ENCODE assay signal across 12 cellular contexts in genomic region chr12:92396647-92397258, GRCh38.
DNase-seq lines count a peak whose midpoint lies in the region; ATAC-seq and TF ChIP-seq lines count a peak whose summit lies in the region.
"Had no signal": no experiment of that assay in that cellular context is flagged by ENCODE, and none has a peak within 500 bp of the region (broad histone marks: within the 10 kb centered on the region; RNA-seq: fewer than 3 reads in every experiment).

No MANE protein-coding gene starts in this region.

- H4K20me1 ChIP-seq in mammary epithelial cell (ENCODE audit: insufficient read depth, low read length): no peaks in the 10 kb centered on the region

- H3K4me1 Mint-ChIP-seq in CD4-positive, CD25-positive, alpha-beta regulatory T cell: peaks cover 60 to 91% (median 69%) of the 10 kb centered on the region in 4 donors
- peaks cover 56 to 100% (median 93%) of the 10 kb centered on the region in 7 donors for H3K4me1 Mint-ChIP-seq in naive thymus-derived CD4-positive, alpha-beta T cell

- H3K4me2 ChIP-seq in mammary epithelial cell (ENCODE audit: insufficient read depth, low read depth, low read length): peak overlapping the region; percentile 28

- H3K27me3 Mint-ChIP-seq in CD4-positive, CD25-positive, alpha-beta regulatory T cell: no peaks in the 10 kb centered on the region
- H3K27me3 Mint-ChIP-seq in naive thymus-derived CD4-positive, alpha-beta T cell: no peaks in the 10 kb centered on the region

- DNase-seq in CD4-positive, CD25-positive, alpha-beta regulatory T cell: no peak
- DNase-seq in HT1080 (ENCODE audit: low read depth): peak; percentile 81
- peak; percentile 93 for DNase-seq in mammary epithelial cell
- no peak for DNase-seq in naive thymus-derived CD4-positive, alpha-beta T cell
- no peak for DNase-seq in NCI-H2171 (lab: John Stamatoyannopoulos, UW)
- no peak for DNase-seq in putamen (ENCODE audit: low spot score)
- no peak for DNase-seq in colonic mucosa
- DNase-seq: left colon, NCI-H2227 treated with DMSO at 0.1 percent for 48 hours had no signal

- BruUV-seq in mammary epithelial cell (replicated peaks; lab: Mats Ljungman, UMichigan): no TSS peak

- no peak for ATAC-seq in CD4-positive, CD25-positive, alpha-beta regulatory T cell (ENCODE audit: low read depth in 2 of 2)
- no peak for ATAC-seq in naive thymus-derived CD4-positive, alpha-beta T cell
- no peak for ATAC-seq in GM18870 (IDR thresholded peaks at IDR 0.05; ENCODE audit: unreplicated experiment)
- ATAC-seq: left colon had no signal

- H3K27ac ChIP-seq in CD4-positive, CD25-positive, alpha-beta regulatory T cell (ENCODE audit: insufficient read depth, low read length, poor library complexity, severe bottlenecking): peak overlapping the region; percentile 88
- H3K27ac ChIP-seq in mammary epithelial cell (ENCODE audit: insufficient read depth, low read depth, low read length) (peak overlapping the region; percentile 49), colonic mucosa (no peak overlapping the region)
- H3K27ac ChIP-seq in naive thymus-derived CD4-positive, alpha-beta T cell (ENCODE audit: low read depth, low read length): peak overlapping the region; percentile 85
- H3K27ac ChIP-seq: HL-60, VCaP had no signal

- in situ Hi-C loops in mammary epithelial cell (cut with MboI; ENCODE audit: low sequenced_read_pairs in 2 of 2): no loop called here

- CTCF ChIA-PET in mammary epithelial cell (lab: Charles Lee; ENCODE audit: low non-redundant PET): no interaction called here
- CTCF ChIA-PET in naive thymus-derived CD4-positive, alpha-beta T cell (lab: Charles Lee): no interaction called here

- H3K9me3 ChIP-seq in CD4-positive, CD25-positive, alpha-beta regulatory T cell (ENCODE audit: control insufficient read depth in 2 of 2, low read length in 2 of 2): peaks cover 2 to 19% of the 10 kb centered on the region in 2 experiments
- H3K9me3 ChIP-seq in mammary epithelial cell (replicated peaks; ENCODE audit: insufficient read depth, low read length) (peaks cover 5% of the 10 kb centered on the region), colonic mucosa (peaks cover 3% of the 10 kb centered on the region)
- peaks cover 0 to 15% (median 6%) of the 10 kb centered on the region in 3 experiments for H3K9me3 ChIP-seq in naive thymus-derived CD4-positive, alpha-beta T cell (ENCODE audit: control insufficient read depth in 2 of 3, low read length in 3 of 3)

- dilution Hi-C loops in mammary epithelial cell (cut with HindIII; ENCODE audit: low sequenced_read_pairs): no loop called here

- peak overlapping the region; percentile 51 for H2AFZ ChIP-seq in mammary epithelial cell (ENCODE audit: low read depth, low read length)

- H3K9ac ChIP-seq in mammary epithelial cell (ENCODE audit: insufficient read depth, low read length) (no peak overlapping the region), colonic mucosa (ENCODE audit: low read depth in 2 of 2, low read length in 2 of 2) (no peak overlapping the region)

- peak overlapping the region in 2 of 4 donors; percentile 62 to 79 for H3K4me3 Mint-ChIP-seq in CD4-positive, CD25-positive, alpha-beta regulatory T cell
- H3K4me3 Mint-ChIP-seq in naive thymus-derived CD4-positive, alpha-beta T cell: peak overlapping the region in 8 of 10 donors; percentile 9 to 76 (median 62)

- intact Hi-C loops in mammary epithelial cell (cut with micrococcal nuclease) (loop anchor here (5.0 kb wide), 2 partner anchors 54 to 104 kb away; no protein-coding TSS in a partner anchor), colonic mucosa (cut with DNase I) (no loop called here)
- intact Hi-C loops in naive thymus-derived CD4-positive, alpha-beta T cell (cut with micrococcal nuclease): loop anchor here in 1 of 2 donors (1.0 to 5.0 kb wide), 2 partner anchors 14 to 54 kb away; no protein-coding TSS in a partner anchor

- peaks cover 71% of the 10 kb centered on the region for H3K4me1 ChIP-seq in CD4-positive, CD25-positive, alpha-beta regulatory T cell (ENCODE audit: control insufficient read depth, insufficient read depth, low read length, poor library complexity, severe bottlenecking)
- peaks cover 19% of the 10 kb centered on the region for H3K4me1 ChIP-seq in mammary epithelial cell (ENCODE audit: insufficient read depth, low read length)
- peaks cover 76 to 84% of the 10 kb centered on the region in 2 donors for H3K4me1 ChIP-seq in naive thymus-derived CD4-positive, alpha-beta T cell (ENCODE audit: control insufficient read depth in 2 of 2, insufficient read depth in 2 of 2, low read length in 2 of 2)
- no peaks in the 10 kb centered on the region for H3K4me1 ChIP-seq in colonic mucosa

- no peaks in the 10 kb centered on the region for H3K36me3 ChIP-seq in CD4-positive, CD25-positive, alpha-beta regulatory T cell (ENCODE audit: control insufficient read depth, insufficient read depth, low read length)
- H3K36me3 ChIP-seq in mammary epithelial cell (ENCODE audit: insufficient read depth, low read length) (no peaks in the 10 kb centered on the region), colonic mucosa (no peaks in the 10 kb centered on the region)
- no peaks in the 10 kb centered on the region for H3K36me3 ChIP-seq in naive thymus-derived CD4-positive, alpha-beta T cell (ENCODE audit: control insufficient read depth in 2 of 3, insufficient read depth in 3 of 3, low read length in 3 of 3)

- H3K79me2 ChIP-seq in mammary epithelial cell (ENCODE audit: insufficient read depth, low read length): no peaks in the 10 kb centered on the region

- no peaks in the 10 kb centered on the region for H3K27me3 ChIP-seq in CD4-positive, CD25-positive, alpha-beta regulatory T cell (ENCODE audit: control insufficient read depth, insufficient read depth, low read length)
- H3K27me3 ChIP-seq in mammary epithelial cell (ENCODE audit: insufficient read depth, low read length): no peaks in the 10 kb centered on the region
- no peaks in the 10 kb centered on the region for H3K27me3 ChIP-seq in naive thymus-derived CD4-positive, alpha-beta T cell (ENCODE audit: control insufficient read depth in 2 of 2, insufficient read depth in 2 of 2, low read length in 2 of 2)
- no peaks in the 10 kb centered on the region for H3K27me3 ChIP-seq in colonic mucosa

- 19% methylated on average over 2 of the region's 2 CpGs for WGBS in mammary epithelial cell (ENCODE audit: low coverage, missing lambda C conversion rate)

- H3K36me3 Mint-ChIP-seq in CD4-positive, CD25-positive, alpha-beta regulatory T cell: peaks cover 4% of the 10 kb centered on the region
- H3K36me3 Mint-ChIP-seq in naive thymus-derived CD4-positive, alpha-beta T cell: peaks cover 13 to 66% (median 19%) of the 10 kb centered on the region in 5 donors

- H3K9me3 Mint-ChIP-seq in CD4-positive, CD25-positive, alpha-beta regulatory T cell: peaks cover 0 to 23% (median 3%) of the 10 kb centered on the region in 7 donors
- peaks cover 10 to 39% (median 23%) of the 10 kb centered on the region in 11 donors for H3K9me3 Mint-ChIP-seq in naive thymus-derived CD4-positive, alpha-beta T cell

- H3K27ac Mint-ChIP-seq in CD4-positive, CD25-positive, alpha-beta regulatory T cell: peak overlapping the region; percentile 95 to 99 (median 97)
- H3K27ac Mint-ChIP-seq in naive thymus-derived CD4-positive, alpha-beta T cell: peak overlapping the region; percentile 90 to 100 (median 98)

- H3K4me3 ChIP-seq in CD4-positive, CD25-positive, alpha-beta regulatory T cell (ENCODE audit: low read depth, low read length): peak overlapping the region; percentile 4
- no peak overlapping the region for H3K4me3 ChIP-seq in mammary epithelial cell (replicated peaks in 1 of 3; ENCODE audit: insufficient read depth in 1 of 3, low read depth in 2 of 3, low read length in 3 of 3)
- H3K4me3 ChIP-seq in naive thymus-derived CD4-positive, alpha-beta T cell (ENCODE audit: low read length): no peak overlapping the region
- no peak overlapping the region for H3K4me3 ChIP-seq in colonic mucosa

- POLR2A ChIA-PET in naive thymus-derived CD4-positive, alpha-beta T cell (lab: Charles Lee): interaction anchor here (1.0 to 5.1 kb wide), 3 partner anchors 8 to 252 kb away, joined by 3 to 109 read pairs (median 6); partner anchors contain the start of gene BTG1

- TF ChIP-seq CTCF in mammary epithelial cell (conservative IDR thresholded peaks at IDR 0.05 in 1 of 2, IDR thresholded peaks at IDR 0.05 in 1 of 2; ENCODE audit: extremely low read depth in 1 of 2, insufficient read depth in 1 of 2, low read depth in 1 of 2, low read length in 2 of 2) (no peak), colonic mucosa (IDR thresholded peaks at IDR 0.05) (no peak)

Comparison
In these comparisons a context has a peak if more than half of its experiments do, and no peak if none do; other contexts are left out.
1. DNase-seq: peak in HT1080 (single experiment) and mammary epithelial cell (single experiment); none in CD4-positive, CD25-positive, alpha-beta regulatory T cell (0 of 3), naive thymus-derived CD4-positive, alpha-beta T cell (0 of 9), NCI-H2171 (single experiment), putamen (single experiment) and colonic mucosa (single experiment).